In genomic region chr7:122412886-122413285, GRCh38 we compare ENCODE assay signal across 14 cellular contexts.
DNase-seq lines count a peak whose midpoint lies in the region; ATAC-seq and TF ChIP-seq lines count a peak whose summit lies in the region.
"Had no signal": no experiment of that assay in that cellular context is flagged by ENCODE, and none has a peak within 500 bp of the region (broad histone marks: within the 10 kb centered on the region; RNA-seq: fewer than 3 reads in every experiment).

No MANE protein-coding gene starts in this region.

- no peaks in the 10 kb centered on the region for H3K27me3 Mint-ChIP-seq in activated T-cell treated with anti-CD3 and anti-CD28 coated beads, Interleukin-2, amount 50 U/mL, for 72 hours (ENCODE audit: low read depth)
- H3K27me3 Mint-ChIP-seq: activated naive CD8-positive, alpha-beta T cell had no signal

- ATAC-seq in Right ventricle myocardium inferior, result peak; percentile 91
- ATAC-seq in activated T-cell treated with anti-CD3 and anti-CD28 coated beads, Interleukin-2, amount 50 U/mL, for 72 hours (replicated peaks in 1 of 2), result no peak

- no peak overlapping the region for H3K27ac Mint-ChIP-seq in activated T-cell treated with anti-CD3 and anti-CD28 coated beads, Interleukin-2, amount 50 U/mL, for 72 hours
- H3K27ac Mint-ChIP-seq: activated naive CD8-positive, alpha-beta T cell had no signal

- H3K36me3 ChIP-seq in left ventricle myocardium inferior (peaks cover 9% of the 10 kb centered on the region), uterus (no peaks in the 10 kb centered on the region)

- no peaks in the 10 kb centered on the region for H3K27me3 ChIP-seq in left ventricle myocardium inferior (ENCODE audit: low read depth)
- H3K27me3 ChIP-seq in uterus, result no peaks in the 10 kb centered on the region

- H3K4me1 ChIP-seq in left ventricle myocardium inferior, result peaks cover 6% of the 10 kb centered on the region
- no peaks in the 10 kb centered on the region for H3K4me1 ChIP-seq in uterus

- intact Hi-C loops in Right ventricle myocardium inferior (cut with DNase I), result no loop called here
- intact Hi-C loops in left ventricle myocardium inferior (cut with micrococcal nuclease), result no loop called here
- intact Hi-C loops in uterus (cut with DNase I; ENCODE audit: low total_unique reads), result no loop called here

- DNase-seq in Right ventricle myocardium inferior (ENCODE audit: missing footprints), result no peak
- no peak for DNase-seq in left ventricle myocardium inferior
- DNase-seq in brain pericyte (ENCODE audit: low read depth, low spot score), result peak; percentile 22
- DNase-seq in iris pigment epithelial cell (ENCODE audit: low read depth), result peak; percentile 93
- peak; percentile 27 to 32 for DNase-seq in uterus
- DNase-seq in NCI-H1694 treated with DMSO at 0.1 percent for 48 hours (lab: John Stamatoyannopoulos, UW), result no peak
- DNase-seq in activated T-cell treated with anti-CD3 and anti-CD28 coated beads, Interleukin-2, amount 50 U/mL, for 72 hours, result no peak
- no peak for DNase-seq in LoVo (ENCODE audit: low spot score)
- DNase-seq: DMS79 treated with DMSO at 0.1 percent for 48 hours, hippocampal formation, NCI-H82, posterior cingulate gyrus, SHP77 treated with DMSO at 0.1 percent for 48 hours had no signal

- H3K9me3 ChIP-seq in left ventricle myocardium inferior (replicated peaks), result no peaks in the 10 kb centered on the region
- no peaks in the 10 kb centered on the region for H3K9me3 ChIP-seq in uterus

- TF ChIP-seq CTCF in left ventricle myocardium inferior (IDR thresholded peaks at IDR 0.05; ENCODE audit: borderline replicate concordance) (no peak), uterus (IDR thresholded peaks at IDR 0.05) (no peak)

- H3K4me3 ChIP-seq in left ventricle myocardium inferior, result no peak overlapping the region
- no peak overlapping the region for H3K4me3 ChIP-seq in uterus

- no peaks in the 10 kb centered on the region for H3K36me3 Mint-ChIP-seq in activated T-cell treated with anti-CD3 and anti-CD28 coated beads, Interleukin-2, amount 50 U/mL, for 72 hours (ENCODE audit: insufficient read depth in 2 of 2)
- H3K36me3 Mint-ChIP-seq: activated naive CD8-positive, alpha-beta T cell had no signal

- peaks cover 5 to 8% of the 10 kb centered on the region in 2 donors for H3K9me3 Mint-ChIP-seq in activated T-cell treated with anti-CD3 and anti-CD28 coated beads, Interleukin-2, amount 50 U/mL, for 72 hours

- no peak overlapping the region for H3K4me3 Mint-ChIP-seq in activated T-cell treated with anti-CD3 and anti-CD28 coated beads, Interleukin-2, amount 50 U/mL, for 72 hours
- H3K4me3 Mint-ChIP-seq: activated naive CD8-positive, alpha-beta T cell had no signal

- TF ChIP-seq POLR2A in uterus (IDR thresholded peaks at IDR 0.05), result no peak

- H3K27ac ChIP-seq in left ventricle myocardium inferior (replicated peaks), result no peak overlapping the region
- H3K27ac ChIP-seq in uterus, result no peak overlapping the region

- no peaks in the 10 kb centered on the region for H3K4me1 Mint-ChIP-seq in activated T-cell treated with anti-CD3 and anti-CD28 coated beads, Interleukin-2, amount 50 U/mL, for 72 hours (ENCODE audit: low read depth)

Comparison
In these comparisons a context has a peak if more than half of its experiments do, and no peak if none do; other contexts are left out.
1. DNase-seq: peak in brain pericyte (single experiment), iris pigment epithelial cell (single experiment) and uterus (2 of 2); none in Right ventricle myocardium inferior (single experiment), left ventricle myocardium inferior (single experiment), NCI-H1694 treated with DMSO at 0.1 percent for 48 hours (single experiment), activated T-cell treated with anti-CD3 and anti-CD28 coated beads, Interleukin-2, amount 50 U/mL, for 72 hours (0 of 2) and LoVo (single experiment).